In the genomic region with DNA sequence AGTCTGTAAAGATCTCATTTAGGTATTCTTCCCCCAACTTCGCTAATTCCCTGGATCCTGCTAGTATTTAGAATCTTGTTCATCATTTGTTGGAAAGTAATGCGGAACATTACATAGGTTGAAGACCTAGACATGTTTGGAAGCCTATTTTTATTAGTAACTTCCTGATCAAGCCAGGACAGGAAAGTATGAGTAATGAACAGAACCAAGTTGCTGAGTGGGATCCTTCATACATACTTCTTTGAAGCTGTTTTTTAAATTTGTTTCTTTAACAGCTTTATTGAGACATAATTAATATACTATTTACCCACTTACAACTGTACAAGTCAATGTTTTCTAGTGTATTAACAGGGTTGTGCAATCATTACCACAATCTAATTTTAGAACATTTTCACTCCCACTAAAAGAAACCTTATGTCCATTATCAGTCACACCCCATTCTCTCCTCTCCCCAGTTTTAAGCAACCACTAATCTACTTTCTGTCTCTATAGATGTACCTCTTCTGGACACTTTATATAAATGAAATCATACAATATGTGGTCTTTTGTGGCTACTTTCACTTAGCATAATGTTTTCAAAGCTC, we compare ENCODE assay signal across 28 cellular contexts. TPM values are rescaled to one million over a fixed set of nuclear protein-coding genes. Genes with fewer than 3 reads are reported as not detected.
A peak's percentile ranks its signal among the peaks of the same experiment; 100 is the strongest.
DNase-seq lines count a peak whose midpoint lies in the region; ATAC-seq and TF ChIP-seq lines count a peak whose summit lies in the region.
"Had no signal": no experiment of that assay in that cellular context is flagged by ENCODE, and none has a peak within 500 bp of the region (broad histone marks: within the 10 kb centered on the region; RNA-seq: fewer than 3 reads in every experiment).

No MANE protein-coding gene starts in this region.

- H3K36me3 Mint-ChIP-seq in type B pancreatic cell, result no peaks in the 10 kb centered on the region

- peaks cover 0 to 52% (median 22%) of the 10 kb centered on the region in 10 experiments; a peak in 14 of 20 replicates for H3K4me1 ChIP-seq in BLaER1 treated with 17β-estradiol and CSF1 and Interleukin-3, amounts not matched to agents 10 nM and 100 nM
- peaks cover 7% of the 10 kb centered on the region for H3K4me1 ChIP-seq in Karpas-422 (ENCODE audit: low read length)
- H3K4me1 ChIP-seq: SJCRH30 had no signal

- no peak overlapping the region for H3K4me3 Mint-ChIP-seq in type B pancreatic cell
- H3K4me3 Mint-ChIP-seq: activated B cell treated with CpG ODN at 0.5 μM for 24 hours; activated naive CD8-positive, alpha-beta T cell treated with anti-CD3 and anti-CD28 coated beads, Interleukin-2, amount 50 U/mL, for 24 hours; dendritic cell treated with granulocyte-macrophage colony-stimulating factor and Interleukin-4, amounts not matched to agents 40 ng/mL and 50 ng/mL, for 4 days; neural crest cell; T-helper 17 cell had no signal

- no peak overlapping the region for H3K4me3 ChIP-seq in BLaER1 treated with 17β-estradiol and CSF1 and Interleukin-3, amounts not matched to agents 10 nM and 100 nM
- H3K4me3 ChIP-seq in Karpas-422 (ENCODE audit: low read length), result no peak overlapping the region
- H3K4me3 ChIP-seq in fibroblast of the aortic adventitia (ENCODE audit: low read depth, low read length), result no peak overlapping the region
- H3K4me3 ChIP-seq: SJCRH30 had no signal

- peak overlapping the region in 1 of 11 experiments; percentile 24; a peak in 1 of 22 replicates for H3K9ac ChIP-seq in BLaER1 treated with 17β-estradiol and CSF1 and Interleukin-3, amounts not matched to agents 10 nM and 100 nM
- H3K9ac ChIP-seq in Karpas-422 (ENCODE audit: low read length), result no peak overlapping the region
- H3K9ac ChIP-seq: KMS-11 had no signal

- TF ChIP-seq CTCF in fibroblast of the aortic adventitia (IDR thresholded peaks at IDR 0.05; ENCODE audit: insufficient read depth, low read length) (no peak), type B pancreatic cell (conservative IDR thresholded peaks at IDR 0.05) (no peak)

- no peak for ATAC-seq in GM21360 (IDR thresholded peaks at IDR 0.05; ENCODE audit: unreplicated experiment)
- ATAC-seq in HG03175 (IDR thresholded peaks at IDR 0.05; ENCODE audit: unreplicated experiment), result no peak
- ATAC-seq: activated naive CD8-positive, alpha-beta T cell treated with anti-CD3 and anti-CD28 coated beads, Interleukin-2, amount 50 U/mL, for 24 hours; left ventricle myocardium superior; T-helper 17 cell had no signal

- H3K36me3 ChIP-seq in BLaER1 treated with 17β-estradiol and CSF1 and Interleukin-3, amounts not matched to agents 10 nM and 100 nM, result no peaks in the 10 kb centered on the region
- no peaks in the 10 kb centered on the region for H3K36me3 ChIP-seq in Karpas-422 (ENCODE audit: insufficient read depth, low read length)
- H3K36me3 ChIP-seq: brain microvascular endothelial cell, SJCRH30 had no signal

- H3K4me1 Mint-ChIP-seq in type B pancreatic cell (ENCODE audit: unreplicated experiment), result no peaks in the 10 kb centered on the region
- H3K4me1 Mint-ChIP-seq: neural crest cell, T-helper 17 cell had no signal

- peaks cover 6% of the 10 kb centered on the region for H3K27me3 Mint-ChIP-seq in type B pancreatic cell

- H3K9me2 ChIP-seq in Karpas-422 (replicated peaks; ENCODE audit: insufficient read depth, low read length), result no peaks in the 10 kb centered on the region

- H3K27ac Mint-ChIP-seq in type B pancreatic cell, result no peak overlapping the region
- H3K27ac Mint-ChIP-seq: activated B cell treated with CpG ODN at 0.5 μM for 24 hours; activated naive CD8-positive, alpha-beta T cell treated with anti-CD3 and anti-CD28 coated beads, Interleukin-2, amount 50 U/mL, for 24 hours; dendritic cell treated with granulocyte-macrophage colony-stimulating factor and Interleukin-4, amounts not matched to agents 40 ng/mL and 50 ng/mL, for 4 days; T-helper 17 cell had no signal

- H3K79me2 ChIP-seq in Karpas-422 (ENCODE audit: low read length), result no peaks in the 10 kb centered on the region

- no peaks in the 10 kb centered on the region for H3K9me3 Mint-ChIP-seq in type B pancreatic cell
- H3K9me3 Mint-ChIP-seq: neural crest cell had no signal

- peak overlapping the region in 6 of 11 experiments; percentile 1 to 76 (median 52); a peak in 7 of 22 replicates for H3K27ac ChIP-seq in BLaER1 treated with 17β-estradiol and CSF1 and Interleukin-3, amounts not matched to agents 10 nM and 100 nM
- no peak overlapping the region for H3K27ac ChIP-seq in Karpas-422 (ENCODE audit: low read length)
- H3K27ac ChIP-seq: brain microvascular endothelial cell, KMS-11, SJCRH30 had no signal

- H4K20me1 ChIP-seq in BLaER1 treated with 17β-estradiol and CSF1 and Interleukin-3, amounts not matched to agents 10 nM and 100 nM, result no peaks in the 10 kb centered on the region
- no peaks in the 10 kb centered on the region for H4K20me1 ChIP-seq in Karpas-422 (ENCODE audit: insufficient read depth, low read depth, low read length)

- H3K9me3 ChIP-seq in BLaER1 treated with 17β-estradiol and CSF1 and Interleukin-3, amounts not matched to agents 10 nM and 100 nM (replicated peaks in 1 of 11), result peaks cover 0 to 14% (median 6%) of the 10 kb centered on the region in 11 experiments; a peak in 13 of 22 replicates
- H3K9me3 ChIP-seq in Karpas-422 (ENCODE audit: low read length), result no peaks in the 10 kb centered on the region
- H3K9me3 ChIP-seq: SJCRH30 had no signal

- no peak overlapping the region for H2AFZ ChIP-seq in Karpas-422 (ENCODE audit: low read length)

- H3K4me2 ChIP-seq in BLaER1 treated with 17β-estradiol and CSF1 and Interleukin-3, amounts not matched to agents 10 nM and 100 nM, result peak overlapping the region in 7 of 11 experiments; percentile 1 to 70 (median 63); a peak in 13 of 22 replicates
- H3K4me2 ChIP-seq in Karpas-422 (ENCODE audit: low read depth, low read length, poor library complexity, severe bottlenecking), result no peak overlapping the region
- H3K4me2 ChIP-seq: KMS-11 had no signal

- peak; percentile 30 for DNase-seq in Karpas-422
- peak; percentile 19 for DNase-seq in amniotic epithelial cell (ENCODE audit: low read depth)
- DNase-seq in fibroblast of the aortic adventitia (ENCODE audit: low read depth), result peak; percentile 0
- no peak for DNase-seq in type B pancreatic cell (ENCODE audit: extremely low spot score, unreplicated experiment)
- DNase-seq in NCI-H524 treated with DMSO at 0.1 percent for 48 hours (lab: John Stamatoyannopoulos, UW), result no peak
- DNase-seq: activated B cell treated with CpG ODN at 0.5 μM for 24 hours; activated CD4-positive, alpha-beta T cell treated with anti-CD3 and anti-CD28 coated beads, Interleukin-2, amount 50 U/mL, for 48 hours; activated effector memory CD4-positive, alpha-beta T cell treated with Interleukin-2 at 50 U/mL for 16 hours; activated naive CD8-positive, alpha-beta T cell treated with anti-CD3 and anti-CD28 coated beads, Interleukin-2, amount 50 U/mL, for 24 hours; brain microvascular endothelial cell; C1 segment of cervical spinal cord; GDM1; GOT3; left ventricle myocardium superior; NCI-H1092 treated with DMSO at 0.1 percent for 48 hours; posterior cingulate gyrus; SJCRH30; stimulated activated CD4-positive, alpha-beta T cell treated with anti-CD3 and anti-CD28 coated beads, Interleukin-2, amount 100 ng/mL, for 24 hours; stimulated activated naive CD4-positive, alpha-beta T cell treated with Interleukin-2 at 50 U/mL for 16 hours; T-helper 17 cell had no signal

- no peaks in the 10 kb centered on the region for H3K27me3 ChIP-seq in BLaER1 treated with 17β-estradiol and CSF1 and Interleukin-3, amounts not matched to agents 10 nM and 100 nM
- no peaks in the 10 kb centered on the region for H3K27me3 ChIP-seq in Karpas-422 (ENCODE audit: low read length)
- H3K27me3 ChIP-seq: brain microvascular endothelial cell, SJCRH30 had no signal

RNA-seq across cellular contexts. Expression of gene DNAH8, which starts 56.1 kb away (rescaled TPM):
- total RNA-seq in Karpas-422 (2014; rRNA removed; shearing (Covaris generic); ENCODE audit: low replicate concordance), result not detected in 2 replicates
- total RNA-seq in fibroblast of the aortic adventitia (ENCODE audit: low replicate concordance), result 0.08 TPM in 1 of 2 replicates, not detected in the other
- 0.05 and 0.14 TPM in 2 replicates for total RNA-seq in type B pancreatic cell (ENCODE audit: low replicate concordance)
- total RNA-seq: epithelial cell of proximal tubule, left ventricle myocardium superior, OCI-LY7 had no signal

Comparison
In these comparisons a context has a peak if more than half of its experiments do, and no peak if none do; other contexts are left out.
1. DNase-seq: peak in Karpas-422 (single experiment), amniotic epithelial cell (single experiment) and fibroblast of the aortic adventitia (single experiment); none in type B pancreatic cell (single experiment) and NCI-H524 treated with DMSO at 0.1 percent for 48 hours (single experiment).